Comparison of ENCODE assay signal across 8 cellular contexts in genomic region chr10:16816830-16817124, GRCh38. TPM values are rescaled to one million over a fixed set of nuclear protein-coding genes. Genes with fewer than 3 reads are reported as not detected.
DNase-seq lines count a peak whose midpoint lies in the region; ATAC-seq and TF ChIP-seq lines count a peak whose summit lies in the region.

No MANE protein-coding gene starts in this region.

- POLR2A ChIA-PET in WTC11 (lab: Charles Lee), result interaction anchor here (1.2 kb wide), 1 partner anchor 384 kb away, joined by 6 read pairs; the partner anchor contains the start of gene TRDMT1

- no peak for DNase-seq in GM23338 (ENCODE audit: low spot score)
- no peak for DNase-seq in WTC11 (ENCODE audit: low spot score)
- no peak for DNase-seq in left ventricle myocardium inferior
- no peak for DNase-seq in skeletal muscle cell (ENCODE audit: low read depth)
- no peak for DNase-seq in effector CD8-positive, alpha-beta T cell (lab: John Stamatoyannopoulos, UW)
- DNase-seq in GM13977 (ENCODE audit: low spot score), result no peak

- H3K9me2 ChIP-seq in GM23338 (ENCODE audit: insufficient read depth), result no peaks in the 10 kb centered on the region

- H3K4me3 ChIP-seq in GM23338 (peak overlapping the region; percentile 66), left ventricle myocardium inferior (peak overlapping the region; percentile 77), skeletal muscle cell (ENCODE audit: low read depth, low read length) (peak overlapping the region; percentile 87)

- H3K27me3 Mint-ChIP-seq in GM23338 (ENCODE audit: insufficient read depth, low read depth, poor library complexity) (peaks cover 7% of the 10 kb centered on the region), WTC11 (ENCODE audit: low read depth) (peaks cover 23% of the 10 kb centered on the region)

- intact Hi-C loops in left ventricle myocardium inferior (cut with micrococcal nuclease), result no loop called here

- H3K27ac Mint-ChIP-seq in GM23338 (peak overlapping the region; percentile 73), WTC11 (peak overlapping the region; percentile 65; the same call in 1 of the 2 replicates)

- peaks cover 8% of the 10 kb centered on the region for H3K9me3 Mint-ChIP-seq in GM23338
- H3K9me3 Mint-ChIP-seq in WTC11, result peaks cover 11% of the 10 kb centered on the region

- H3K4me1 ChIP-seq in GM23338 (ENCODE audit: insufficient read depth), result peaks cover 8% of the 10 kb centered on the region
- H3K4me1 ChIP-seq in left ventricle myocardium inferior, result peaks cover 60% of the 10 kb centered on the region

- H3K36me3 Mint-ChIP-seq in GM23338 (ENCODE audit: low read depth) (peaks cover 6% of the 10 kb centered on the region; the same call in 2 of the 3 replicates), WTC11 (peaks cover 12% of the 10 kb centered on the region)

- CTCF ChIA-PET in WTC11 (lab: Charles Lee), result interaction anchor here (0.8 to 1.3 kb wide), 6 partner anchors 8 to 939 kb away, joined by 3 to 7 read pairs (median 3); no protein-coding TSS in a partner anchor

- ATAC-seq in GM23338, result no peak
- ATAC-seq in WTC11, result no peak
- ATAC-seq in GM21367 (IDR thresholded peaks at IDR 0.05; ENCODE audit: unreplicated experiment), result no peak
- ATAC-seq in HG02970 (IDR thresholded peaks at IDR 0.05; ENCODE audit: low FRiP score, unreplicated experiment), result no peak

- 0 out of 2 replicates have a peak overlapping the region, but pooled peaks have one; percentile 39 for H2AFZ ChIP-seq in GM23338

- H3K27me3 ChIP-seq in GM23338 (ENCODE audit: insufficient read depth) (no peaks in the 10 kb centered on the region), left ventricle myocardium inferior (ENCODE audit: low read depth) (no peaks in the 10 kb centered on the region)

- H3K4me3 Mint-ChIP-seq in GM23338 (peak overlapping the region; percentile 97), WTC11 (peak overlapping the region; percentile 93)

- TF ChIP-seq CTCF in GM23338 (conservative IDR thresholded peaks at IDR 0.05; ENCODE audit: low read depth in 2 of 2), result no peak
- no peak for TF ChIP-seq CTCF in WTC11 (IDR thresholded peaks at IDR 0.05)
- no peak for TF ChIP-seq CTCF in left ventricle myocardium inferior (IDR thresholded peaks at IDR 0.05; ENCODE audit: borderline replicate concordance)
- no peak for TF ChIP-seq CTCF in GM13977 (IDR thresholded peaks at IDR 0.05; ENCODE audit: extremely low read depth, insufficient read depth, missing control alignments)

- H3F3A ChIP-seq in GM23338 (replicated peaks; ENCODE audit: low read depth), result no peaks in the 10 kb centered on the region

- H3K4me1 Mint-ChIP-seq in GM23338, result peaks cover 11% of the 10 kb centered on the region
- H3K4me1 Mint-ChIP-seq in WTC11, result peaks cover 10% of the 10 kb centered on the region

- H3K36me3 ChIP-seq in GM23338 (ENCODE audit: insufficient read depth) (no peaks in the 10 kb centered on the region), left ventricle myocardium inferior (no peaks in the 10 kb centered on the region)

- in situ Hi-C loops in GM13977 (cut with MboI; ENCODE audit: low pct_unique_long_range_greater_than_20kb, low sequenced_read_pairs, unreplicated experiment), result loop anchor here (25.0 kb wide), 1 partner anchor 929 kb away; no protein-coding TSS in a partner anchor

- H3K27ac ChIP-seq in GM23338 (ENCODE audit: low read depth) (no peak overlapping the region), left ventricle myocardium inferior (replicated peaks) (peak overlapping the region; percentile 84)

- H3K4me2 ChIP-seq in GM23338, result peak overlapping the region; percentile 86

- peaks cover 4% of the 10 kb centered on the region for H3K9me3 ChIP-seq in left ventricle myocardium inferior (replicated peaks)

- peaks cover 51% of the 10 kb centered on the region for H3K79me2 ChIP-seq in GM23338 (replicated peaks; ENCODE audit: insufficient read depth)

- peaks cover 9% of the 10 kb centered on the region; the same call in 1 of the 2 replicates for H4K20me1 ChIP-seq in GM23338 (replicated peaks; ENCODE audit: insufficient read depth)

TF ChIP-seq in WTC11, 78 proteins besides CTCF, POLR2A, EP300 and RAD21:
- TF ChIP-seq USF1 (CRISPR knock-in tag; IDR thresholded peaks at IDR 0.05) (peak; percentile 33; the same call in 1 of the 2 replicates), NR2C2 (CRISPR knock-in tag; IDR thresholded peaks at IDR 0.05) (no peak)

RNA-seq across cellular contexts. Expression of gene RSU1, which starts 0.4 kb away (rescaled TPM):
- total RNA-seq in GM23338 (2014; rRNA removed; shearing (Covaris generic)), result 62.7 and 67.5 TPM in 2 replicates
- 81.3 and 96.2 TPM in 2 replicates for polyA plus RNA-seq in GM23338 (2016; fragmentation: Nextera tagmentation; extraction: Ambion mirVana)
- total RNA-seq in WTC11 (2021), result 46.4 to 52.4 TPM (median 51.8 TPM) in 3 replicates
- 39.2 TPM for total RNA-seq in left ventricle myocardium inferior
